Comparison of ENCODE assay signal across 19 cellular contexts in genomic region chr6:119612871-119613515, GRCh38.
A peak's percentile ranks its signal among the peaks of the same experiment; 100 is the strongest.
DNase-seq lines count a peak whose midpoint lies in the region; TF ChIP-seq lines count a peak whose summit lies in the region.
"Had no signal": no experiment of that assay in that cellular context is flagged by ENCODE, and none has a peak within 500 bp of the region (broad histone marks: within the 10 kb centered on the region; RNA-seq: fewer than 3 reads in every experiment).

No MANE protein-coding gene starts in this region.

- H4K20me1 ChIP-seq in Loucy (ENCODE audit: insufficient read depth, low read length, poor library complexity, severe bottlenecking): no peaks in the 10 kb centered on the region
- no peaks in the 10 kb centered on the region for H4K20me1 ChIP-seq in neural progenitor cell (ENCODE audit: low read depth)

- H3K27me3 ChIP-seq in Loucy (ENCODE audit: insufficient read depth, low read length, poor library complexity, severe bottlenecking) (no peaks in the 10 kb centered on the region), neural progenitor cell (no peaks in the 10 kb centered on the region)
- H3K27me3 ChIP-seq: gastroesophageal sphincter, neutrophil had no signal

- H3K4me1 ChIP-seq in Loucy (ENCODE audit: insufficient read depth, low read length, poor library complexity, severe bottlenecking) (peaks cover 20% of the 10 kb centered on the region), neural progenitor cell (no peaks in the 10 kb centered on the region)
- H3K4me1 ChIP-seq: gastroesophageal sphincter had no signal

- no peak overlapping the region for H3K27ac ChIP-seq in neural progenitor cell
- H3K27ac ChIP-seq: gastroesophageal sphincter, neutrophil had no signal

- no peaks in the 10 kb centered on the region for H3K36me3 ChIP-seq in Loucy (ENCODE audit: insufficient read depth, low read length)
- no peaks in the 10 kb centered on the region for H3K36me3 ChIP-seq in neural progenitor cell
- H3K36me3 ChIP-seq: gastroesophageal sphincter, neutrophil had no signal

- no peaks in the 10 kb centered on the region for H3K27me3 Mint-ChIP-seq in neural progenitor cell (ENCODE audit: insufficient read depth, low read depth)
- H3K27me3 Mint-ChIP-seq in Calu3 (ENCODE audit: unreplicated experiment): no peaks in the 10 kb centered on the region
- H3K27me3 Mint-ChIP-seq: activated naive CD8-positive, alpha-beta T cell treated with anti-CD3 and anti-CD28 coated beads, Interleukin-2, amount 50 U/mL, for 24 hours; type B pancreatic cell had no signal

- H3K4me1 Mint-ChIP-seq in neural progenitor cell (peaks cover 19% of the 10 kb centered on the region), Calu3 (ENCODE audit: low read depth, unreplicated experiment) (no peaks in the 10 kb centered on the region)

- no peaks in the 10 kb centered on the region for H3K9me3 ChIP-seq in Loucy (ENCODE audit: insufficient read depth, low read depth, low read length)
- H3K9me3 ChIP-seq in neural progenitor cell (ENCODE audit: low read depth): no peaks in the 10 kb centered on the region
- H3K9me3 ChIP-seq: gastroesophageal sphincter, mucosa of descending colon, neutrophil had no signal

- H3K27ac Mint-ChIP-seq in neural progenitor cell (peak overlapping the region; percentile 80), Calu3 (ENCODE audit: unreplicated experiment) (no peak overlapping the region)
- H3K27ac Mint-ChIP-seq: activated naive CD8-positive, alpha-beta T cell treated with anti-CD3 and anti-CD28 coated beads, Interleukin-2, amount 50 U/mL, for 24 hours; activated T-helper 2 cell treated with anti-CD3 and anti-CD28 coated beads, Interferon-gamma antibody, Interleukin-2, Interleukin-4, amounts not matched to agents 10 μg/mL and 5 μg/mL and 100 μg/mL, durations not matched to agents 14 hours and 24 hours and 36 hours; type B pancreatic cell had no signal

- H2AFZ ChIP-seq in Loucy (ENCODE audit: low read length) (0 out of 2 replicates have a peak overlapping the region, but pooled peaks have one; percentile 1), neural progenitor cell (replicated peaks) (no peak overlapping the region)

- H3K9me2 ChIP-seq in Loucy (replicated peaks; ENCODE audit: low read depth, low read length): no peaks in the 10 kb centered on the region

- H3K9ac ChIP-seq in Loucy (ENCODE audit: low read depth, low read length, poor library complexity, severe bottlenecking) (no peak overlapping the region), neural progenitor cell (no peak overlapping the region)

- H3F3A ChIP-seq in Loucy (ENCODE audit: low read depth): no peaks in the 10 kb centered on the region
- no peaks in the 10 kb centered on the region for H3F3A ChIP-seq in neural progenitor cell (ENCODE audit: low read depth)

- H3K4me3 ChIP-seq in AG09309 (ENCODE audit: control insufficient read depth, low read depth, low read length) (no peak overlapping the region), Loucy (ENCODE audit: low read length, poor library complexity, severe bottlenecking) (no peak overlapping the region), choroid plexus epithelial cell (ENCODE audit: low read depth, low read length) (no peak overlapping the region), neural progenitor cell (no peak overlapping the region)
- H3K4me3 ChIP-seq: gastroesophageal sphincter, mucosa of descending colon had no signal

- no TSS peak for BruUV-seq in Calu3 (replicated peaks; lab: Mats Ljungman, UMichigan)

- no peak overlapping the region for H3K4me3 Mint-ChIP-seq in neural progenitor cell
- H3K4me3 Mint-ChIP-seq in Calu3 (ENCODE audit: low read depth, unreplicated experiment): no peak overlapping the region
- H3K4me3 Mint-ChIP-seq: activated naive CD8-positive, alpha-beta T cell treated with anti-CD3 and anti-CD28 coated beads, Interleukin-2, amount 50 U/mL, for 24 hours; type B pancreatic cell had no signal

- CTCF ChIA-PET in Calu3 (lab: Charles Lee): interaction anchor here (0.7 kb wide), 1 partner anchor 12 kb away, joined by 3 read pairs; no protein-coding TSS in a partner anchor

- no peak for TF ChIP-seq CTCF in AG09309 (IDR thresholded peaks at IDR 0.05; ENCODE audit: control insufficient read depth, insufficient read depth, low read depth, low read length, missing control alignments)
- no peak for TF ChIP-seq CTCF in Loucy (conservative IDR thresholded peaks at IDR 0.05; ENCODE audit: low read length)
- TF ChIP-seq CTCF in choroid plexus epithelial cell (conservative IDR thresholded peaks at IDR 0.05; ENCODE audit: low read depth, low read length): no peak
- no peak for TF ChIP-seq CTCF in neural progenitor cell (IDR thresholded peaks at IDR 0.05)
- TF ChIP-seq CTCF in Calu3 (IDR thresholded peaks at IDR 0.05; ENCODE audit: unreplicated experiment): no peak

- H3K4me2 ChIP-seq in Loucy (ENCODE audit: low read depth, low read length, poor library complexity, severe bottlenecking) (peak overlapping the region; percentile 12), neural progenitor cell (no peak overlapping the region)

- no peaks in the 10 kb centered on the region for H3K79me2 ChIP-seq in Loucy (ENCODE audit: insufficient read depth, low read length)
- H3K79me2 ChIP-seq in neural progenitor cell (ENCODE audit: low read depth): no peaks in the 10 kb centered on the region

- H3K36me3 Mint-ChIP-seq in neural progenitor cell (no peaks in the 10 kb centered on the region), Calu3 (ENCODE audit: insufficient read depth, unreplicated experiment) (no peaks in the 10 kb centered on the region)
- H3K36me3 Mint-ChIP-seq: type B pancreatic cell had no signal

- DNase-seq in AG09309 (ENCODE audit: low read depth): peak; percentile 55
- DNase-seq in choroid plexus epithelial cell (ENCODE audit: low read depth): peak; percentile 28
- DNase-seq in neural progenitor cell (ENCODE audit: low spot score): no peak
- DNase-seq in COR-L47 (lab: John Stamatoyannopoulos, UW): no peak
- DNase-seq in NCI-H2029 (lab: John Stamatoyannopoulos, UW): no peak
- DNase-seq in Calu3: no peak
- no peak for DNase-seq in activated CD8-positive, alpha-beta memory T cell treated with anti-CD3 and anti-CD28 coated beads for 24 hours
- DNase-seq: activated naive CD8-positive, alpha-beta T cell treated with anti-CD3 and anti-CD28 coated beads, Interleukin-2, amount 50 U/mL, for 24 hours; cerebellar nuclear complex; mucosa of descending colon; NCI-H1417; retina; stimulated activated naive CD4-positive, alpha-beta T cell treated with Interleukin-2 at 50 U/mL for 16 hours; T1000 had no signal

- no peaks in the 10 kb centered on the region for H3K9me3 Mint-ChIP-seq in neural progenitor cell
- H3K9me3 Mint-ChIP-seq in Calu3 (ENCODE audit: low read depth, unreplicated experiment): no peaks in the 10 kb centered on the region
- H3K9me3 Mint-ChIP-seq: activated naive CD8-positive, alpha-beta T cell treated with anti-CD3 and anti-CD28 coated beads, Interleukin-2, amount 50 U/mL, for 24 hours; activated T-helper 2 cell treated with anti-CD3 and anti-CD28 coated beads, Interferon-gamma antibody, Interleukin-2, Interleukin-4, amounts not matched to agents 10 μg/mL and 5 μg/mL and 100 μg/mL, durations not matched to agents 14 hours and 24 hours and 36 hours; type B pancreatic cell had no signal

- intact Hi-C loops in Calu3 (cut with micrococcal nuclease; ENCODE audit: unreplicated experiment): no loop called here

Comparison
In these comparisons a context has a peak if more than half of its experiments do, and no peak if none do; other contexts are left out.
1. DNase-seq: peak in AG09309 (single experiment) and choroid plexus epithelial cell (single experiment); none in neural progenitor cell (single experiment), COR-L47 (single experiment), NCI-H2029 (single experiment), Calu3 (single experiment) and activated CD8-positive, alpha-beta memory T cell treated with anti-CD3 and anti-CD28 coated beads for 24 hours (single experiment).